In the genomic region with DNA sequence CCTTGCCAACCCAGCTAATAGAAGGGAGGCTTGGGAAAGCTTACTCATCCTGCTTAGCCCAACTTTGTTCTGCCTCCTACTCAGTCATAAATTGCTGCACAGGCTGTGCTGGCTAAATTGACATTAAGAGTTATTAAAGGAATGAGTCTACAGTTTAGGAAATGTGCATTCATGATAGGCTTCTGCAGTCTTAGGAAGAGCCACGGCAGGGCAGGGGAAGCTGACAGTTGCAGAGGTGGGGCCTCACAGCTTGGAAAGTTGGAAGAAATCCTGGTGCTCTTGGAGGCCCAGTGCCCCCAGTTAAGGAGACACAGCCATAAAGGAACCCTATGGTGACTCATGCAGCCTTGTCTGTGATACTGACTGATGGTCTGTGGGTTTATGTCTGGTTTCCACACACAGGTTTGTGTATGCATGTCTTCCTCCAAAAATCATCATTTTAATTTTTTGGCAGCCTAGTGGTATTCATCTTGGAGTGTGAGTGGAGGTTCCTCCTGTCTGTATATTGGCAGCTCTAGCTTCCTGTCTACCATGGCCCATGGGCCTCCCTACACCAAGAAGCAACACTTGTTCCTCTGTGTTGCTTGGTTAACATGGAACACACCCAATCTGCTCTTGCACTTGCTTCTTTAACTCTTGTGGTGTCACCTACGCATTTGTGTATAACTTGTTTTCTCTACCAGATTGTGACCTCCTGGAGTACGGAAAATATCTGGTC, we compare ENCODE assay signal across 9 cellular contexts.
DNase-seq lines count a peak whose midpoint lies in the region; ATAC-seq and TF ChIP-seq lines count a peak whose summit lies in the region.
"Had no signal": no experiment of that assay in that cellular context is flagged by ENCODE, and none has a peak within 500 bp of the region (broad histone marks: within the 10 kb centered on the region; RNA-seq: fewer than 3 reads in every experiment).

No MANE protein-coding gene starts in this region.

- peak; percentile 80 for ATAC-seq in stimulated activated naive CD8-positive, alpha-beta T cell treated with anti-CD3 and anti-CD28 coated beads, Interleukin-15, amount 100 ng/mL, for 72 hours
- ATAC-seq in HG03342 (IDR thresholded peaks at IDR 0.05; ENCODE audit: unreplicated experiment), result no peak

- WGBS in stomach, 5 donors, result 37 to 56% (median 44%) methylated on average over 3 of the region's 3 CpGs

- no peaks in the 10 kb centered on the region for H3K9me3 Mint-ChIP-seq in stimulated activated naive CD8-positive, alpha-beta T cell treated with anti-CD3 and anti-CD28 coated beads, Interleukin-15, amount 100 ng/mL, for 72 hours

- TF ChIP-seq CTCF in fibroblast of pulmonary artery (IDR thresholded peaks at IDR 0.05; ENCODE audit: low read length, missing control alignments), result no peak
- TF ChIP-seq CTCF in stomach (IDR thresholded peaks at IDR 0.05), result no peak

- no peak overlapping the region for H3K4me3 ChIP-seq in fibroblast of pulmonary artery (replicated peaks; ENCODE audit: low read depth, low read length)
- H3K4me3 ChIP-seq in stomach, result no peak overlapping the region
- H3K4me3 ChIP-seq: colonic mucosa had no signal

- H3K27me3 Mint-ChIP-seq in stimulated activated naive CD8-positive, alpha-beta T cell treated with anti-CD3 and anti-CD28 coated beads, Interleukin-15, amount 100 ng/mL, for 72 hours, result no peaks in the 10 kb centered on the region

- no peaks in the 10 kb centered on the region for H3K9me3 ChIP-seq in stomach
- H3K9me3 ChIP-seq: colonic mucosa had no signal

- no peak for TF ChIP-seq POLR2A in stomach (IDR thresholded peaks at IDR 0.05)

- no peak overlapping the region for H3K27ac Mint-ChIP-seq in stimulated activated naive CD8-positive, alpha-beta T cell treated with anti-CD3 and anti-CD28 coated beads, Interleukin-15, amount 100 ng/mL, for 72 hours

- no peaks in the 10 kb centered on the region for H3K27me3 ChIP-seq in stomach
- H3K27me3 ChIP-seq: colonic mucosa had no signal

- DNase-seq in NCI-H146 (lab: John Stamatoyannopoulos, UW) (peak; percentile 42), NCI-H146 treated with DMSO at 0.1 percent for 48 hours (lab: John Stamatoyannopoulos, UW; ENCODE audit: unreplicated experiment) (no peak), RPMI7951 (ENCODE audit: low read depth) (peak; percentile 71), fibroblast of pulmonary artery (ENCODE audit: low read depth) (peak; percentile 77), stomach (no peak), SHP77 treated with DMSO at 0.1 percent for 48 hours (lab: John Stamatoyannopoulos, UW) (no peak)
- DNase-seq in stimulated activated naive CD8-positive, alpha-beta T cell treated with anti-CD3 and anti-CD28 coated beads, Interleukin-15, amount 100 ng/mL, for 72 hours, result no peak
- DNase-seq: colonic mucosa had no signal

- H3K4me3 Mint-ChIP-seq in stimulated activated naive CD8-positive, alpha-beta T cell treated with anti-CD3 and anti-CD28 coated beads, Interleukin-15, amount 100 ng/mL, for 72 hours, result no peak overlapping the region

- no peak overlapping the region for H3K27ac ChIP-seq in stomach
- H3K27ac ChIP-seq: colonic mucosa had no signal

- H3K36me3 ChIP-seq in stomach, result no peaks in the 10 kb centered on the region
- H3K36me3 ChIP-seq: colonic mucosa had no signal

- intact Hi-C loops in stomach (cut with DNase I; ENCODE audit: low total_unique reads), result no loop called here

- TF ChIP-seq EP300 in stomach (IDR thresholded peaks at IDR 0.05), result no peak

- H3K4me1 ChIP-seq in stomach, result peaks cover 0 to 26% (median 5%) of the 10 kb centered on the region in 4 donors
- H3K4me1 ChIP-seq: colonic mucosa had no signal

- peaks cover 10% of the 10 kb centered on the region for H3K4me1 Mint-ChIP-seq in stimulated activated naive CD8-positive, alpha-beta T cell treated with anti-CD3 and anti-CD28 coated beads, Interleukin-15, amount 100 ng/mL, for 72 hours

Comparison
In these comparisons a context has a peak if more than half of its experiments do, and no peak if none do; other contexts are left out.
1. DNase-seq: peak in NCI-H146 (single experiment), RPMI7951 (single experiment) and fibroblast of pulmonary artery (single experiment); none in NCI-H146 treated with DMSO at 0.1 percent for 48 hours (single experiment), stimulated activated naive CD8-positive, alpha-beta T cell treated with anti-CD3 and anti-CD28 coated beads, Interleukin-15, amount 100 ng/mL, for 72 hours (0 of 2), stomach (single experiment) and SHP77 treated with DMSO at 0.1 percent for 48 hours (single experiment).